9 cellular contexts compared by ENCODE assay signal in genomic region chr9:20319641-20320337, GRCh38.
A peak's percentile ranks its signal among the peaks of the same experiment; 100 is the strongest.
DNase-seq lines count a peak whose midpoint lies in the region; ATAC-seq and TF ChIP-seq lines count a peak whose summit lies in the region.
"Had no signal": no experiment of that assay in that cellular context is flagged by ENCODE, and none has a peak within 500 bp of the region (broad histone marks: within the 10 kb centered on the region; RNA-seq: fewer than 3 reads in every experiment).

No MANE protein-coding gene starts in this region.

- H3K4me1 ChIP-seq in fibroblast of lung (ENCODE audit: control insufficient read depth, extremely low read depth, insufficient read depth, low read length) (peaks cover 3% of the 10 kb centered on the region), tibial nerve (no peaks in the 10 kb centered on the region), colonic mucosa (no peaks in the 10 kb centered on the region)

- H3K9me3 ChIP-seq in fibroblast of lung (ENCODE audit: control insufficient read depth, insufficient read depth, low read depth, low read length) (no peaks in the 10 kb centered on the region), tibial nerve (no peaks in the 10 kb centered on the region), colonic mucosa (no peaks in the 10 kb centered on the region)

- no peak overlapping the region for H3K4me3 ChIP-seq in fibroblast of lung (replicated peaks in 1 of 4; ENCODE audit: control extremely low read depth in 1 of 4, insufficient read depth in 1 of 4, low read depth in 3 of 4, low read length in 4 of 4)
- H3K4me3 ChIP-seq in tibial nerve, result no peak overlapping the region
- no peak overlapping the region for H3K4me3 ChIP-seq in colonic mucosa

- 83% methylated on average over 7 of the region's 7 CpGs for WGBS in tibial nerve, 2 donors

- TF ChIP-seq EP300 in tibial nerve (IDR thresholded peaks at IDR 0.05), result no peak

- intact Hi-C loops in colonic mucosa (cut with DNase I), result no loop called here

- DNase-seq in activated CD8-positive, alpha-beta memory T cell treated with anti-CD3 and anti-CD28 coated beads for 24 hours, result peak; percentile 69
- DNase-seq in activated CD8-positive, alpha-beta memory T cell treated with anti-CD3 and anti-CD28 coated beads, Interleukin-2, amount 50 U/mL, for 4 hours, result no peak
- DNase-seq in RWPE1 (ENCODE audit: low spot score) (peak; percentile 71), fibroblast of lung (ENCODE audit: low read depth in 2 of 2) (peak; percentile 30 to 96), stromal cell of bone marrow (ENCODE audit: low read depth) (peak; percentile 15), tibial nerve (ENCODE audit: low spot score in 2 of 2) (no peak), colonic mucosa (no peak)
- DNase-seq: DND-41 had no signal

- H3K27ac ChIP-seq in RWPE1, result peak overlapping the region; percentile 86
- H3K27ac ChIP-seq in fibroblast of lung (ENCODE audit: insufficient read depth, low read length), result no peak overlapping the region
- H3K27ac ChIP-seq in tibial nerve, result no peak overlapping the region
- no peak overlapping the region for H3K27ac ChIP-seq in colonic mucosa

- H3K9ac ChIP-seq in fibroblast of lung (ENCODE audit: insufficient read depth, low read length) (no peak overlapping the region), colonic mucosa (ENCODE audit: low read depth in 2 of 2, low read length in 2 of 2) (no peak overlapping the region)

- H3K27me3 ChIP-seq in fibroblast of lung (ENCODE audit: control insufficient read depth, insufficient read depth, low read length) (no peaks in the 10 kb centered on the region), tibial nerve (no peaks in the 10 kb centered on the region), colonic mucosa (no peaks in the 10 kb centered on the region)

- H3K36me3 ChIP-seq in fibroblast of lung (ENCODE audit: control insufficient read depth, insufficient read depth, low read length), result no peaks in the 10 kb centered on the region
- H3K36me3 ChIP-seq in tibial nerve, result no peaks in the 10 kb centered on the region
- no peaks in the 10 kb centered on the region for H3K36me3 ChIP-seq in colonic mucosa

- POLR2A ChIA-PET in RWPE1 (lab: Yijun Ruan, JAX; ENCODE audit: low non-redundant PET), result no interaction called here

- H4K20me1 ChIP-seq in fibroblast of lung (ENCODE audit: control insufficient read depth, extremely low read depth, insufficient read depth, low read length), result no peaks in the 10 kb centered on the region

- no peak overlapping the region for H3K4me2 ChIP-seq in fibroblast of lung (ENCODE audit: extremely low read depth, insufficient read depth, low read length)

- TF ChIP-seq POLR2A in tibial nerve (IDR thresholded peaks at IDR 0.05), result no peak

- H2AFZ ChIP-seq in fibroblast of lung (ENCODE audit: low read length), result no peak overlapping the region

- no peak for ATAC-seq in GM19467 (IDR thresholded peaks at IDR 0.05; ENCODE audit: unreplicated experiment)

- CTCF ChIA-PET in RWPE1 (lab: Yijun Ruan, JAX), result interaction anchor here (0.6 kb wide), 1 partner anchor 110 kb away, joined by 3 read pairs; no protein-coding TSS in a partner anchor

- no peak for TF ChIP-seq CTCF in RWPE1 (conservative IDR thresholded peaks at IDR 0.05; ENCODE audit: low read depth)
- no peak for TF ChIP-seq CTCF in fibroblast of lung (conservative IDR thresholded peaks at IDR 0.05 in 1 of 2, IDR thresholded peaks at IDR 0.05 in 1 of 2; ENCODE audit: low read depth in 1 of 2, low read length in 2 of 2)
- no peak for TF ChIP-seq CTCF in tibial nerve (IDR thresholded peaks at IDR 0.05)
- TF ChIP-seq CTCF in colonic mucosa (IDR thresholded peaks at IDR 0.05), result no peak

- no peaks in the 10 kb centered on the region for H3K79me2 ChIP-seq in fibroblast of lung (ENCODE audit: control insufficient read depth, insufficient read depth, low read length)

Comparison
In these comparisons a context has a peak if more than half of its experiments do, and no peak if none do; other contexts are left out.
1. DNase-seq: peak in activated CD8-positive, alpha-beta memory T cell treated with anti-CD3 and anti-CD28 coated beads for 24 hours (single experiment), RWPE1 (single experiment), fibroblast of lung (2 of 2) and stromal cell of bone marrow (single experiment); none in activated CD8-positive, alpha-beta memory T cell treated with anti-CD3 and anti-CD28 coated beads, Interleukin-2, amount 50 U/mL, for 4 hours (single experiment), tibial nerve (0 of 2) and colonic mucosa (single experiment).